In genomic region chr2:215900865-215901264, GRCh38 we compare ENCODE assay signal across 11 cellular contexts.
A peak's percentile ranks its signal among the peaks of the same experiment; 100 is the strongest.
DNase-seq lines count a peak whose midpoint lies in the region; ATAC-seq and TF ChIP-seq lines count a peak whose summit lies in the region.
"Had no signal": no experiment of that assay in that cellular context is flagged by ENCODE, and none has a peak within 500 bp of the region (broad histone marks: within the 10 kb centered on the region; RNA-seq: fewer than 3 reads in every experiment).

No MANE protein-coding gene starts in this region.

- no peaks in the 10 kb centered on the region for H3K27me3 Mint-ChIP-seq in chondrocyte (ENCODE audit: low read depth)
- peaks cover 15 to 20% of the 10 kb centered on the region in 2 donors for H3K27me3 Mint-ChIP-seq in T-cell

- no peak for TF ChIP-seq EP300 in esophagus muscularis mucosa (IDR thresholded peaks at IDR 0.05)

- intact Hi-C loops in esophagus muscularis mucosa (cut with DNase I) = loop anchor here (5.0 kb wide), 1 partner anchor 49 kb away; no protein-coding TSS in a partner anchor

- no peak overlapping the region for H3K4me3 ChIP-seq in esophagus muscularis mucosa
- H3K4me3 ChIP-seq: colonic mucosa, Peyer's patch had no signal

- ATAC-seq in GM18511 (IDR thresholded peaks at IDR 0.05; ENCODE audit: unreplicated experiment) (peak; percentile 83), GM21528 (IDR thresholded peaks at IDR 0.05; ENCODE audit: low FRiP score, unreplicated experiment) (peak; percentile 68), HG03342 (IDR thresholded peaks at IDR 0.05; ENCODE audit: unreplicated experiment) (peak; percentile 58), T-cell (replicated peaks in 1 of 4) (no peak)

- H3K4me3 Mint-ChIP-seq in chondrocyte (ENCODE audit: unreplicated experiment) (no peak overlapping the region), T-cell (no peak overlapping the region)

- no peaks in the 10 kb centered on the region for H3K36me3 ChIP-seq in esophagus muscularis mucosa
- H3K36me3 ChIP-seq: colonic mucosa, Peyer's patch had no signal

- H3K4me1 Mint-ChIP-seq in chondrocyte (ENCODE audit: low read depth) (peaks cover 59% of the 10 kb centered on the region), T-cell (peaks cover 4 to 6% (median 5%) of the 10 kb centered on the region in 3 donors)

- peaks cover 1% of the 10 kb centered on the region for H3K36me3 Mint-ChIP-seq in chondrocyte (ENCODE audit: low read depth)
- H3K36me3 Mint-ChIP-seq in T-cell = no peaks in the 10 kb centered on the region
- H3K36me3 Mint-ChIP-seq: CD4-positive, CD25-positive, alpha-beta regulatory T cell had no signal

- peaks cover 0 to 6% (median 3%) of the 10 kb centered on the region in 4 donors for H3K4me1 ChIP-seq in esophagus muscularis mucosa
- H3K4me1 ChIP-seq: colonic mucosa, Peyer's patch had no signal

- peak overlapping the region; percentile 75 for H3K27ac Mint-ChIP-seq in chondrocyte (ENCODE audit: unreplicated experiment)
- no peak overlapping the region for H3K27ac Mint-ChIP-seq in T-cell
- H3K27ac Mint-ChIP-seq: CD4-positive, CD25-positive, alpha-beta regulatory T cell had no signal

- TF ChIP-seq POLR2A in esophagus muscularis mucosa (IDR thresholded peaks at IDR 0.05; ENCODE audit: low read depth) = no peak

- DNase-seq in chondrocyte (ENCODE audit: low spot score) = no peak
- DNase-seq in activated CD8-positive, alpha-beta memory T cell treated with anti-CD3 and anti-CD28 coated beads, Interleukin-2, amount 50 U/mL, for 4 hours = no peak
- DNase-seq in T-cell = no peak
- no peak for DNase-seq in NCI-H2029 (lab: John Stamatoyannopoulos, UW)
- no peak for DNase-seq in esophagus muscularis mucosa (ENCODE audit: extremely low spot score)
- DNase-seq: CD4-positive, CD25-positive, alpha-beta regulatory T cell; colonic mucosa; Peyer's patch had no signal

- no peaks in the 10 kb centered on the region for H3K9me3 ChIP-seq in esophagus muscularis mucosa
- H3K9me3 ChIP-seq: colonic mucosa, Peyer's patch had no signal

- 70% methylated on average over 3 of the region's 3 CpGs for WGBS in esophagus muscularis mucosa

- H3K9me3 Mint-ChIP-seq in chondrocyte (ENCODE audit: low read depth) (no peaks in the 10 kb centered on the region), T-cell (no peaks in the 10 kb centered on the region)
- H3K9me3 Mint-ChIP-seq: CD4-positive, CD25-positive, alpha-beta regulatory T cell had no signal

- H3K27ac ChIP-seq in esophagus muscularis mucosa (replicated peaks in 1 of 4) = no peak overlapping the region
- H3K27ac ChIP-seq: colonic mucosa, Peyer's patch had no signal

- CTCF ChIA-PET in T-cell (lab: Charles Lee) = no interaction called here

- POLR2A ChIA-PET in T-cell (lab: Charles Lee) = no interaction called here

- no peaks in the 10 kb centered on the region for H3K27me3 ChIP-seq in esophagus muscularis mucosa
- H3K27me3 ChIP-seq: colonic mucosa, Peyer's patch had no signal

- TF ChIP-seq CTCF in chondrocyte (IDR thresholded peaks at IDR 0.05) (no peak), esophagus muscularis mucosa (IDR thresholded peaks at IDR 0.05) (no peak)

Comparison
In these comparisons a context has a peak if more than half of its experiments do, and no peak if none do; other contexts are left out.
1. ATAC-seq: peak in GM18511 (single experiment), GM21528 (single experiment) and HG03342 (single experiment); none in T-cell (0 of 4).